In the genomic region with DNA sequence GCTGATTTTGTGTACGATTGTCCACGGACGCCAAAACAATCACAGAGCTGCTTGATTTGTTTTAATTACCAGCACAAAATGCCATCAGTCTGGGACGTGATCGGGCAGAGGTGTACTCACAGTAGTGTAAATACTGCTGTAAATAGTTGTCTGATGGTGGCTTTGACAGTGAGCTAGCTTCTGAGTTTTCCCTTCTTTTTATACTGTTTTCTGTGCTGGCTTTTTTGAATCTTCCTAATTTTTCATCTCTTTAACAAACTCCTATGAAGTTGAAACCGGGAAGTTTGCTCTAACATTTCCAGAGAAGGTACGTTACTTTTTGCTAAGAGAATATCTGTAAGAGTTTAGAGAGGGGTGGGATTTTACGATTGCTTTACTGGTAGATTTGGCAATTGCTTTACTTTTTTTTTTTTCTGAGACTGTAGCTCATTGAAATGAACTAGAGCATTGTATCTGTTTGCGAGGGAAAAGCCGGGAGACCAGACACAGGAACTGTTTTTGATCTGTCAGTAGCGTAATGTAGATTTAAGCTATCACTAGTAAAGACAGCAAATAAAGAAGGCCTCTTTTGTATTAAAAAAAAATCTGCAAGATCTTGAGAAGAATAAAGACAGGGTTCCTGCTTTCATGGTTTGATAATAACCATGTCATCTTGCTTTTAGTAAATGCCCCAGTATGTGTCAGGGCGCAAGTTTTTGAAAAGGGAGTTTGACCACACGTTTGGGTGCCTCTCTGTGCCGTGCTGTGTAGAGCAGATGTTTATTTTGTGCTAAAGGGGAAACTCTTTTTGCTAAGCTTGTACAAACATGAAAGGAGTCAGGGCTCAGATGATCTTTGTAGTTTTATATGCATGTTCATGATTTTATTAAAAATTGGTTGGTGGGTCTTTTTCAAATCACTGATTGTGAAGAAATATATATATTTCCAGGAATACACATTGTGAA, we compare ENCODE assay signal across 10 cellular contexts. TPM values are rescaled to one million over a fixed set of nuclear protein-coding genes. Genes with fewer than 3 reads are reported as not detected.
DNase-seq lines count a peak whose midpoint lies in the region; ATAC-seq, FAIRE-seq and TF ChIP-seq lines count a peak whose summit lies in the region.
"Had no signal": no experiment of that assay in that cellular context is flagged by ENCODE, and none has a peak within 500 bp of the region (broad histone marks: within the 10 kb centered on the region; RNA-seq: fewer than 3 reads in every experiment).

No MANE protein-coding gene starts in this region.

- H3K9me2 ChIP-seq in hepatocyte (replicated peaks; ENCODE audit: insufficient read depth), result no peaks in the 10 kb centered on the region

- H3F3A ChIP-seq in smooth muscle cell (ENCODE audit: low read depth), result no peaks in the 10 kb centered on the region

- 6% methylated on average over 14 of the region's 14 CpGs for WGBS in hepatocyte (ENCODE audit: low lambda C conversion rate, missing lambda C conversion rate)
- WGBS in smooth muscle cell (ENCODE audit: low lambda C conversion rate), result 14% methylated on average over 14 of the region's 14 CpGs

- H3K9me3 ChIP-seq in hepatocyte (ENCODE audit: low read depth) (no peaks in the 10 kb centered on the region), smooth muscle cell (replicated peaks; ENCODE audit: low read depth) (no peaks in the 10 kb centered on the region)

- H2AFZ ChIP-seq in hepatocyte (peak overlapping the region; percentile 50), smooth muscle cell (ENCODE audit: low read depth) (peak overlapping the region; percentile 86)

- H4K20me1 ChIP-seq in hepatocyte (ENCODE audit: insufficient read depth, poor library complexity, severe bottlenecking) (no peaks in the 10 kb centered on the region), smooth muscle cell (ENCODE audit: low read depth) (no peaks in the 10 kb centered on the region)

- no peak for DNase-seq in HFF-Myc (ENCODE audit: extremely low read depth, low read depth)
- no peak for DNase-seq in hepatocyte (ENCODE audit: low spot score)
- no peak for DNase-seq in smooth muscle cell (lab: John Stamatoyannopoulos, UW; ENCODE audit: unreplicated experiment)
- DNase-seq in globus pallidus (ENCODE audit: low spot score), result no peak
- no peak for DNase-seq in AML-193 (lab: John Stamatoyannopoulos, UW)
- DNase-seq: activated CD4-positive, alpha-beta T cell treated with anti-CD3 and anti-CD28 coated beads for 4 hours had no signal

- H3K4me1 ChIP-seq in hepatocyte (ENCODE audit: insufficient read depth) (peaks cover 22% of the 10 kb centered on the region), smooth muscle cell (ENCODE audit: low read depth) (peaks cover 5% of the 10 kb centered on the region)

- H3K27me3 ChIP-seq in hepatocyte (no peaks in the 10 kb centered on the region), smooth muscle cell (ENCODE audit: low read depth) (no peaks in the 10 kb centered on the region)

- ATAC-seq in GM18517 (IDR thresholded peaks at IDR 0.05; ENCODE audit: unreplicated experiment) (no peak), HG03439 (IDR thresholded peaks at IDR 0.05; ENCODE audit: unreplicated experiment) (no peak)

- no peak overlapping the region for H3K9ac ChIP-seq in smooth muscle cell (ENCODE audit: low read depth)

- H3K4me2 ChIP-seq in hepatocyte, result peak overlapping the region; percentile 71
- peak overlapping the region; percentile 84 for H3K4me2 ChIP-seq in smooth muscle cell

- H3K36me3 ChIP-seq in hepatocyte (replicated peaks; ENCODE audit: insufficient read depth, low read depth) (no peaks in the 10 kb centered on the region), smooth muscle cell (ENCODE audit: low read depth) (no peaks in the 10 kb centered on the region)

- peak overlapping the region; percentile 34 for H3K4me3 ChIP-seq in HFF-Myc (replicated peaks; ENCODE audit: low read depth, low read length)
- H3K4me3 ChIP-seq in hepatocyte, result peak overlapping the region; percentile 34
- peak overlapping the region; percentile 49 for H3K4me3 ChIP-seq in smooth muscle cell

- TF ChIP-seq CTCF in HFF-Myc (IDR thresholded peaks at IDR 0.05; ENCODE audit: low read depth, low read length, missing control alignments), result no peak
- no peak for TF ChIP-seq CTCF in hepatocyte (IDR thresholded peaks at IDR 0.05; ENCODE audit: poor library complexity)
- no peak for TF ChIP-seq CTCF in smooth muscle cell (IDR thresholded peaks at IDR 0.05; ENCODE audit: borderline replicate concordance, insufficient read depth, poor library complexity, severe bottlenecking)

- H3K79me2 ChIP-seq in hepatocyte (peaks cover 14% of the 10 kb centered on the region), smooth muscle cell (ENCODE audit: low read depth) (no peaks in the 10 kb centered on the region)

- peak overlapping the region; percentile 77 for H3K27ac ChIP-seq in hepatocyte
- H3K27ac ChIP-seq in smooth muscle cell (ENCODE audit: low read depth), result no peak overlapping the region

- peak; percentile 68 for FAIRE-seq in TTC549 (lab: Jason Lieb, UNC)

RNA-seq across cellular contexts. Expression of gene FOXP2, which starts 0.7 kb away (rescaled TPM):
- total RNA-seq in hepatocyte, result 14.7 and 21.1 TPM in 2 replicates
- polyA plus RNA-seq in hepatocyte, result 8.1 and 10.0 TPM in 2 replicates
- total RNA-seq in smooth muscle cell, result 0.63 and 1.1 TPM in 2 replicates
- polyA plus RNA-seq in smooth muscle cell, result 0.86 and 0.97 TPM in 2 replicates
- total RNA-seq: pulmonary artery endothelial cell had no signal
